Comparison of ENCODE assay signal across 12 cellular contexts in the genomic region with DNA sequence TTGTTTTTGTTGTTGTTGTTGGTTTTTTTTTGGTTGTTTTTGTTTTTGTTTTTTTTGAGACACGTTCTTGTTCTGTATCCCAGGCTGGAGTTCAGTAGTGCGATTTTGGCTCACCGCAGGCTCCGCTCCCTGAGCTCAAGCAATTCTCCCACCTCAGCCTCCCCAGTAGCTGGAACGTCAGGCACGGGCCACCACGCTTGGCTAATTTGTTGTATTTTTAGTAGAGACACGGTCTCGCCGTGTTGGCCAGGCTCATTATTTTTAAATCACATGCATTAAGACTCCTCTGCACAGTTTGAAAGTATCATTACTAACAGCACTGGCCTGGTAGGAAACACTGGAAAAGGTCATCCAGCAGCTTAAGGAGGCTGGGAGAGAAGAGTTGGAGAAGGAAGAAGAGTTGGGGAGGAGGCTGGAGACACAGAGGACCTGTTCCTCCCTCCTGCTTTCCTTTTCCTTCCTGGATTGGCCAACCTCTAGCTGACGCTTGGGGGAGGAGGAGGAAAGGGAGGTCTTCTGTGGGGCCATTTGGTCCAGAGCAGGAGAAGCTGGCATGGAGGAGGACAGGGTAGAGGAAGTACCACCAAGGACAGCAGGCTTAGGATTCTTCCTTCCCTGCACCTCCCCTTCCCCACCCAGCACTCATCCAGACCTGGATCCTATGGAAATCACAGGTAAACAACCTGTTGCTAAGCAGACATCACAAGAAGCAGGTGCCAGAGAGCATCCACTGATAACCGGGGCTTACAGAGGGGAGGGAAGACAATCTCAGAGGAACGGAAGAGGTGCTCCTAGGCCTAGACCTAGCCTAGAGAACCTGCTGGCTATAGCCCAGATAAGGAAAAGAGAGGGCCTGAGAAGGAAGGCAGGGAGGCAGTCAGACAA.
DNase-seq lines count a peak whose midpoint lies in the region; ATAC-seq and TF ChIP-seq lines count a peak whose summit lies in the region.
"Had no signal": no experiment of that assay in that cellular context is flagged by ENCODE, and none has a peak within 500 bp of the region (broad histone marks: within the 10 kb centered on the region; RNA-seq: fewer than 3 reads in every experiment).

No MANE protein-coding gene starts in this region.

- H3K36me3 ChIP-seq in CD4-positive, alpha-beta memory T cell (ENCODE audit: insufficient read depth, low read length): no peaks in the 10 kb centered on the region
- H3K36me3 ChIP-seq in naive thymus-derived CD4-positive, alpha-beta T cell (ENCODE audit: control insufficient read depth in 2 of 3, insufficient read depth in 3 of 3, low read length in 3 of 3): no peaks in the 10 kb centered on the region
- H3K36me3 ChIP-seq: vagina had no signal

- H3K9me3 ChIP-seq in CD4-positive, alpha-beta memory T cell (ENCODE audit: control insufficient read depth in 1 of 2, low read length in 2 of 2): no peaks in the 10 kb centered on the region
- H3K9me3 ChIP-seq in naive thymus-derived CD4-positive, alpha-beta T cell (ENCODE audit: control insufficient read depth in 2 of 3, low read length in 3 of 3): no peaks in the 10 kb centered on the region
- H3K9me3 ChIP-seq: vagina had no signal

- H3K4me1 ChIP-seq in CD4-positive, alpha-beta memory T cell (ENCODE audit: insufficient read depth, low read length): peaks cover 19% of the 10 kb centered on the region
- peaks cover 7 to 18% of the 10 kb centered on the region in 2 donors for H3K4me1 ChIP-seq in naive thymus-derived CD4-positive, alpha-beta T cell (ENCODE audit: control insufficient read depth in 2 of 2, insufficient read depth in 2 of 2, low read length in 2 of 2)

- H3K9me3 Mint-ChIP-seq in CD4-positive, alpha-beta memory T cell: peaks cover 0 to 2% (median 0%) of the 10 kb centered on the region in 8 donors
- no peaks in the 10 kb centered on the region for H3K9me3 Mint-ChIP-seq in effector memory CD8-positive, alpha-beta T cell
- H3K9me3 Mint-ChIP-seq in naive thymus-derived CD4-positive, alpha-beta T cell: no peaks in the 10 kb centered on the region
- H3K9me3 Mint-ChIP-seq: activated CD4-positive, alpha-beta T cell treated with anti-CD3 and anti-CD28 coated beads, Interleukin-2, amount 10 ng/mL, durations not matched to agents 24 days and 14 days had no signal

- POLR2A ChIA-PET in CD4-positive, alpha-beta memory T cell (lab: Charles Lee; ENCODE audit: partially characterized antibody): no interaction called here
- POLR2A ChIA-PET in naive thymus-derived CD4-positive, alpha-beta T cell (lab: Charles Lee): interaction anchor here (0.6 kb wide), 1 partner anchor 10 kb away, joined by 4 read pairs; no protein-coding TSS in a partner anchor

- CTCF ChIA-PET in CD4-positive, alpha-beta memory T cell (lab: Charles Lee; ENCODE audit: partially characterized antibody): interaction anchor here (1.0 kb wide), 1 partner anchor 78 kb away, joined by 4 read pairs; no protein-coding TSS in a partner anchor
- CTCF ChIA-PET in naive thymus-derived CD4-positive, alpha-beta T cell (lab: Charles Lee): no interaction called here

- H3K4me1 Mint-ChIP-seq in CD4-positive, alpha-beta memory T cell: peaks cover 15 to 30% (median 26%) of the 10 kb centered on the region in 4 donors
- H3K4me1 Mint-ChIP-seq in effector memory CD8-positive, alpha-beta T cell (ENCODE audit: low read depth in 2 of 2): peaks cover 20 to 29% of the 10 kb centered on the region in 2 donors
- peaks cover 18 to 38% (median 30%) of the 10 kb centered on the region in 7 donors for H3K4me1 Mint-ChIP-seq in naive thymus-derived CD4-positive, alpha-beta T cell

- no peak for TF ChIP-seq CTCF in GM10266 (IDR thresholded peaks at IDR 0.05; ENCODE audit: control insufficient read depth, insufficient read depth, low read depth, missing control alignments)

- H3K27ac ChIP-seq in CD4-positive, alpha-beta memory T cell (ENCODE audit: low read depth, low read length): no peak overlapping the region
- no peak overlapping the region for H3K27ac ChIP-seq in naive thymus-derived CD4-positive, alpha-beta T cell (ENCODE audit: low read depth, low read length)
- H3K27ac ChIP-seq: vagina had no signal

- no peaks in the 10 kb centered on the region for H3K27me3 ChIP-seq in CD4-positive, alpha-beta memory T cell (ENCODE audit: insufficient read depth, low read length)
- H3K27me3 ChIP-seq in naive thymus-derived CD4-positive, alpha-beta T cell (ENCODE audit: control insufficient read depth in 2 of 2, insufficient read depth in 2 of 2, low read length in 2 of 2): peaks cover 0 to 4% of the 10 kb centered on the region in 2 donors
- H3K27me3 ChIP-seq: vagina had no signal

- peak overlapping the region in 6 of 8 donors; percentile 9 to 93 (median 88) for H3K4me3 Mint-ChIP-seq in CD4-positive, alpha-beta memory T cell
- H3K4me3 Mint-ChIP-seq in effector memory CD8-positive, alpha-beta T cell: peak overlapping the region; percentile 16 to 80
- peak overlapping the region in 9 of 10 donors; percentile 16 to 90 (median 83) for H3K4me3 Mint-ChIP-seq in naive thymus-derived CD4-positive, alpha-beta T cell
- H3K4me3 Mint-ChIP-seq: activated CD4-positive, alpha-beta T cell treated with anti-CD3 and anti-CD28 coated beads, Interleukin-2, amount 10 ng/mL, durations not matched to agents 24 days and 14 days had no signal

- peak overlapping the region in 4 of 7 donors; percentile 3 to 94 (median 56) for H3K27ac Mint-ChIP-seq in CD4-positive, alpha-beta memory T cell
- H3K27ac Mint-ChIP-seq in effector memory CD8-positive, alpha-beta T cell: peak overlapping the region; percentile 4 to 14
- peak overlapping the region in 8 of 9 donors; percentile 20 to 96 (median 86) for H3K27ac Mint-ChIP-seq in naive thymus-derived CD4-positive, alpha-beta T cell
- H3K27ac Mint-ChIP-seq: activated CD4-positive, alpha-beta T cell treated with anti-CD3 and anti-CD28 coated beads, Interleukin-2, amount 10 ng/mL, durations not matched to agents 24 days and 14 days had no signal

- DNase-seq in CD4-positive, alpha-beta memory T cell: no peak
- DNase-seq in HT-29 (ENCODE audit: low spot score) (peak; percentile 35), GM10266 (ENCODE audit: extremely low spot score) (no peak)
- no peak for DNase-seq in effector memory CD8-positive, alpha-beta T cell
- no peak for DNase-seq in naive thymus-derived CD4-positive, alpha-beta T cell
- DNase-seq: activated CD4-positive, alpha-beta T cell treated with anti-CD3 and anti-CD28 coated beads, Interleukin-2, amount 10 ng/mL, durations not matched to agents 24 days and 14 days; effector CD4-positive, alpha-beta T cell; NCI-H1436 treated with DMSO at 0.1 percent for 48 hours; SHP77 had no signal

- H3K36me3 Mint-ChIP-seq in CD4-positive, alpha-beta memory T cell: no peaks in the 10 kb centered on the region
- no peaks in the 10 kb centered on the region for H3K36me3 Mint-ChIP-seq in effector memory CD8-positive, alpha-beta T cell (ENCODE audit: insufficient read depth)
- no peaks in the 10 kb centered on the region for H3K36me3 Mint-ChIP-seq in naive thymus-derived CD4-positive, alpha-beta T cell

- H3K27me3 Mint-ChIP-seq in CD4-positive, alpha-beta memory T cell: peaks cover 10 to 14% of the 10 kb centered on the region in 2 donors
- H3K27me3 Mint-ChIP-seq in effector memory CD8-positive, alpha-beta T cell: peaks cover 38 to 52% of the 10 kb centered on the region in 2 donors
- H3K27me3 Mint-ChIP-seq in naive thymus-derived CD4-positive, alpha-beta T cell: peaks cover 0 to 41% (median 12%) of the 10 kb centered on the region in 5 donors

- H3K4me3 ChIP-seq in CD4-positive, alpha-beta memory T cell (ENCODE audit: low read length in 2 of 2): no peak overlapping the region
- no peak overlapping the region for H3K4me3 ChIP-seq in naive thymus-derived CD4-positive, alpha-beta T cell (ENCODE audit: low read length)
- H3K4me3 ChIP-seq: vagina had no signal

- no peak for ATAC-seq in effector memory CD8-positive, alpha-beta T cell (replicated peaks)
- no peak for ATAC-seq in naive thymus-derived CD4-positive, alpha-beta T cell
- ATAC-seq in HG03095 (IDR thresholded peaks at IDR 0.05; ENCODE audit: unreplicated experiment): no peak
- no peak for ATAC-seq in HG02571 (IDR thresholded peaks at IDR 0.05; ENCODE audit: unreplicated experiment)

- intact Hi-C loops in CD4-positive, alpha-beta memory T cell (cut with micrococcal nuclease): no loop called here
- intact Hi-C loops in naive thymus-derived CD4-positive, alpha-beta T cell (cut with micrococcal nuclease): loop anchor here (2.0 kb wide), 1 partner anchor 77 kb away; no protein-coding TSS in a partner anchor

Comparison
In these comparisons a context has a peak if more than half of its experiments do, and no peak if none do; other contexts are left out.
1. H3K27ac Mint-ChIP-seq: peak in every context shown above with its lines; median percentile 86 in naive thymus-derived CD4-positive, alpha-beta T cell; 56 in CD4-positive, alpha-beta memory T cell; 9 in effector memory CD8-positive, alpha-beta T cell.